In genomic region chr15:61151791-61152190, GRCh38 we compare ENCODE assay signal across 29 cellular contexts.
"Had no signal": no experiment of that assay in that cellular context is flagged by ENCODE, and none has a peak within 500 bp of the region (broad histone marks: within the 10 kb centered on the region; RNA-seq: fewer than 3 reads in every experiment).

No MANE protein-coding gene starts in this region.

- H3K4me1 Mint-ChIP-seq: activated CD4-positive, alpha-beta memory T cell treated with anti-CD3 and anti-CD28 coated beads, Interleukin-2, amount 10 ng/mL, durations not matched to agents 7 days and 5 days; activated CD8-positive, alpha-beta memory T cell treated with anti-CD3 and anti-CD28 coated beads, Interleukin-2, amount 10 ng/mL, durations not matched to agents 7 days and 5 days; activated naive CD4-positive, alpha-beta T cell treated with anti-CD3 and anti-CD28 coated beads, Interleukin-2, amount 10 ng/mL, durations not matched to agents 7 days and 5 days; activated naive CD8-positive, alpha-beta T cell treated with anti-CD3 and anti-CD28 coated beads, Interleukin-2, amount 50 U/mL, for 24 hours had no signal

- H3K27me3 ChIP-seq: brain microvascular endothelial cell, SJCRH30 had no signal

- H3K27ac ChIP-seq: brain microvascular endothelial cell, KMS-11, SJCRH30, SK-N-MC, WERI-Rb-1 had no signal

- ATAC-seq: activated CD8-positive, alpha-beta memory T cell treated with anti-CD3 and anti-CD28 coated beads, Interleukin-2, amount 10 ng/mL, durations not matched to agents 7 days and 5 days; activated naive CD8-positive, alpha-beta T cell treated with anti-CD3 and anti-CD28 coated beads, Interleukin-2, amount 50 U/mL, for 24 hours; Panc1 had no signal

- H3K27ac Mint-ChIP-seq: activated CD4-positive, alpha-beta memory T cell treated with anti-CD3 and anti-CD28 coated beads, Interleukin-2, amount 10 ng/mL, durations not matched to agents 7 days and 5 days; activated CD8-positive, alpha-beta memory T cell treated with anti-CD3 and anti-CD28 coated beads, Interleukin-2, amount 10 ng/mL, durations not matched to agents 7 days and 5 days; activated naive CD4-positive, alpha-beta T cell treated with anti-CD3 and anti-CD28 coated beads, Interleukin-2, amount 10 ng/mL, durations not matched to agents 7 days and 5 days; activated naive CD8-positive, alpha-beta T cell; activated naive CD8-positive, alpha-beta T cell treated with anti-CD3 and anti-CD28 coated beads, Interleukin-2, amount 50 U/mL, for 24 hours had no signal

- H3K4me3 Mint-ChIP-seq: activated CD4-positive, alpha-beta memory T cell treated with anti-CD3 and anti-CD28 coated beads, Interleukin-2, amount 10 ng/mL, durations not matched to agents 7 days and 5 days; activated CD8-positive, alpha-beta memory T cell treated with anti-CD3 and anti-CD28 coated beads, Interleukin-2, amount 10 ng/mL, durations not matched to agents 7 days and 5 days; activated naive CD4-positive, alpha-beta T cell treated with anti-CD3 and anti-CD28 coated beads, Interleukin-2, amount 10 ng/mL, durations not matched to agents 7 days and 5 days; activated naive CD8-positive, alpha-beta T cell; activated naive CD8-positive, alpha-beta T cell treated with anti-CD3 and anti-CD28 coated beads, Interleukin-2, amount 50 U/mL, for 24 hours had no signal

- H3K9me3 Mint-ChIP-seq: activated CD4-positive, alpha-beta memory T cell treated with anti-CD3 and anti-CD28 coated beads, Interleukin-2, amount 10 ng/mL, durations not matched to agents 7 days and 5 days; activated naive CD4-positive, alpha-beta T cell treated with anti-CD3 and anti-CD28 coated beads, Interleukin-2, amount 10 ng/mL, durations not matched to agents 7 days and 5 days; activated naive CD8-positive, alpha-beta T cell treated with anti-CD3 and anti-CD28 coated beads, Interleukin-2, amount 50 U/mL, for 24 hours had no signal

- DNase-seq: activated CD4-positive, alpha-beta memory T cell treated with anti-CD3 and anti-CD28 coated beads, Interleukin-2, amount 10 ng/mL, durations not matched to agents 7 days and 5 days; activated CD4-positive, alpha-beta T cell treated with anti-CD3 and anti-CD28 coated beads for 1 hour; activated CD4-positive, alpha-beta T cell treated with anti-CD3 and anti-CD28 coated beads for 48 hours; activated CD4-positive, CD25-positive, alpha-beta regulatory T cell; activated CD8-positive, alpha-beta memory T cell treated with anti-CD3 and anti-CD28 coated beads for 24 hours; activated CD8-positive, alpha-beta memory T cell treated with anti-CD3 and anti-CD28 coated beads, Interleukin-2, amount 10 ng/mL, durations not matched to agents 7 days and 5 days; activated CD8-positive, alpha-beta memory T cell treated with anti-CD3 and anti-CD28 coated beads, Interleukin-2, amount 50 U/mL, for 48 hours; activated effector memory CD4-positive, alpha-beta T cell treated with Interleukin-2 at 50 U/mL for 16 hours; activated naive CD4-positive, alpha-beta T cell treated with anti-CD3 and anti-CD28 coated beads, Interleukin-2, amount 10 ng/mL, durations not matched to agents 7 days and 5 days; activated naive CD8-positive, alpha-beta T cell treated with anti-CD3 and anti-CD28 coated beads, Interleukin-2, amount 50 U/mL, for 24 hours; activated T-cell treated with anti-CD3 and anti-CD28 coated beads, Interleukin-2, amount 50 U/mL, for 48 hours; aorta; brain microvascular endothelial cell; MM.1S; MV-4-11; NCI-H1092; NCI-H1436 treated with DMSO at 0.1 percent for 48 hours; NCI-H1694 treated with DMSO at 0.1 percent for 48 hours; NCI-H2029; NCI-H345; NCI-H524 treated with DMSO at 0.1 percent for 48 hours; SHP77; SJCRH30; T1000; WERI-Rb-1 had no signal

- H3K36me3 Mint-ChIP-seq: activated CD8-positive, alpha-beta memory T cell treated with anti-CD3 and anti-CD28 coated beads, Interleukin-2, amount 10 ng/mL, durations not matched to agents 7 days and 5 days; activated naive CD4-positive, alpha-beta T cell treated with anti-CD3 and anti-CD28 coated beads, Interleukin-2, amount 10 ng/mL, durations not matched to agents 7 days and 5 days; activated naive CD8-positive, alpha-beta T cell had no signal

- H3K9me3 ChIP-seq: SJCRH30 had no signal
